20 cellular contexts compared by ENCODE assay signal in genomic region chr3:32203854-32204253, GRCh38. TPM values are rescaled to one million over a fixed set of nuclear protein-coding genes. Genes with fewer than 3 reads are reported as not detected.
DNase-seq lines count a peak whose midpoint lies in the region; ATAC-seq, FAIRE-seq and TF ChIP-seq lines count a peak whose summit lies in the region.
"Had no signal": no experiment of that assay in that cellular context is flagged by ENCODE, and none has a peak within 500 bp of the region (broad histone marks: within the 10 kb centered on the region; RNA-seq: fewer than 3 reads in every experiment).

No MANE protein-coding gene starts in this region.

- H3K27me3 ChIP-seq in HCT116 (ENCODE audit: insufficient read depth, low read length) = no peaks in the 10 kb centered on the region; the same call in 1 of the 2 replicates
- H3K27me3 ChIP-seq in endothelial cell of umbilical vein (ENCODE audit: control insufficient read depth in 2 of 2, insufficient read depth in 2 of 2, low read length in 2 of 2) = no peaks in the 10 kb centered on the region
- no peaks in the 10 kb centered on the region for H3K27me3 ChIP-seq in Caco-2 (replicated peaks; ENCODE audit: control insufficient read depth, insufficient read depth, low read length)
- no peaks in the 10 kb centered on the region for H3K27me3 ChIP-seq in MM.1S (replicated peaks; ENCODE audit: insufficient read depth, low read length)
- H3K27me3 ChIP-seq: BLaER1, SJSA1 had no signal

- no peak overlapping the region for H3K27ac ChIP-seq in HCT116 (ENCODE audit: low read depth, low read length)
- H3K27ac ChIP-seq in RWPE1 = no peak overlapping the region
- H3K27ac ChIP-seq in endothelial cell of umbilical vein (ENCODE audit: insufficient read depth, low read depth, low read length) = no peak overlapping the region
- no peak overlapping the region for H3K27ac ChIP-seq in MM.1S (ENCODE audit: low read length)
- H3K27ac ChIP-seq: BLaER1, SJSA1 had no signal

- no peak for TF ChIP-seq RAD21 in HCT116 (IDR thresholded peaks at IDR 0.05; ENCODE audit: low read depth)

- H3K9me2 ChIP-seq in HCT116 (ENCODE audit: insufficient read depth) (no peaks in the 10 kb centered on the region), MM.1S (replicated peaks; ENCODE audit: insufficient read depth, low read length) (no peaks in the 10 kb centered on the region)

- H4K20me1 ChIP-seq in HCT116 (ENCODE audit: insufficient read depth) (no peaks in the 10 kb centered on the region), endothelial cell of umbilical vein (replicated peaks; ENCODE audit: control insufficient read depth, extremely low read depth, insufficient read depth, low read length) (no peaks in the 10 kb centered on the region), MM.1S (ENCODE audit: insufficient read depth, low read length) (no peaks in the 10 kb centered on the region)
- H4K20me1 ChIP-seq: BLaER1 had no signal

- H3K9ac ChIP-seq in HCT116 (ENCODE audit: low read length) = no peak overlapping the region
- no peak overlapping the region for H3K9ac ChIP-seq in endothelial cell of umbilical vein (replicated peaks; ENCODE audit: extremely low read depth, insufficient read depth, low read length)
- no peak overlapping the region for H3K9ac ChIP-seq in MM.1S (ENCODE audit: low read length)
- H3K9ac ChIP-seq: BLaER1 had no signal

- no peak for FAIRE-seq in endothelial cell of umbilical vein (lab: Jason Lieb, UNC)

- RAD21 ChIA-PET in HCT116 (lab: Charles Lee; ENCODE audit: low non-redundant PET in 1 of 2, low total read pairs in 2 of 2, uncharacterized antibody in 2 of 2, unreplicated experiment in 2 of 2) = no interaction called here

- H3K9me3 ChIP-seq in HCT116 (ENCODE audit: control insufficient read depth in 1 of 2, insufficient read depth in 1 of 2, low read depth in 1 of 2, low read length in 2 of 2) (no peaks in the 10 kb centered on the region), endothelial cell of umbilical vein (replicated peaks; ENCODE audit: control insufficient read depth, insufficient read depth, low read length) (no peaks in the 10 kb centered on the region), Caco-2 (no peaks in the 10 kb centered on the region), MM.1S (replicated peaks; ENCODE audit: insufficient read depth, low read length) (no peaks in the 10 kb centered on the region)
- H3K9me3 ChIP-seq: BLaER1, SJSA1 had no signal

- H3F3A ChIP-seq in MM.1S (ENCODE audit: insufficient read depth, low read length) = no peaks in the 10 kb centered on the region

- H3K9me1 ChIP-seq in endothelial cell of umbilical vein (replicated peaks; ENCODE audit: control insufficient read depth, extremely low read depth, insufficient read depth, low read length) = no peaks in the 10 kb centered on the region

- no peaks in the 10 kb centered on the region for H3K27me3 Mint-ChIP-seq in Caco-2 (ENCODE audit: insufficient read depth, unreplicated experiment)
- H3K27me3 Mint-ChIP-seq: brain; stimulated activated naive B cell treated with anti-CD40 and anti-IgM and Interleukin-4, amounts not matched to agents 10 μg/mL and 1 μg/mL and 100 μg/mL, for 72 hours had no signal

- H2AFZ ChIP-seq in HCT116 (ENCODE audit: low read depth, low read length, poor library complexity, severe bottlenecking) (no peak overlapping the region), endothelial cell of umbilical vein (ENCODE audit: low read depth, low read length) (no peak overlapping the region), MM.1S (ENCODE audit: low read length) (no peak overlapping the region)

- CTCF ChIA-PET in HCT116 (lab: Charles Lee) (no interaction called here), RWPE1 (lab: Yijun Ruan, JAX) (no interaction called here), endothelial cell of umbilical vein (lab: Charles Lee) (no interaction called here), Caco-2 (lab: Charles Lee) (no interaction called here)

- intact Hi-C loops in HCT116 (cut with micrococcal nuclease) (no loop called here), endothelial cell of umbilical vein (cut with micrococcal nuclease) (no loop called here), Caco-2 (cut with micrococcal nuclease; ENCODE audit: unreplicated experiment) (no loop called here)

- H3K9me3 Mint-ChIP-seq in Caco-2 (ENCODE audit: unreplicated experiment) = no peaks in the 10 kb centered on the region
- H3K9me3 Mint-ChIP-seq: brain; naive B cell; stimulated activated naive B cell treated with anti-CD40 and anti-IgM and Interleukin-4, amounts not matched to agents 10 μg/mL and 1 μg/mL and 100 μg/mL, for 72 hours had no signal

- POLR2A ChIA-PET in HCT116 (lab: Charles Lee) = no interaction called here
- POLR2A ChIA-PET in RWPE1 (lab: Yijun Ruan, JAX; ENCODE audit: low non-redundant PET) = no interaction called here
- POLR2A ChIA-PET in endothelial cell of umbilical vein (lab: Charles Lee) = no interaction called here
- POLR2A ChIA-PET in Caco-2 (lab: Charles Lee) = no interaction called here

- H3K36me3 Mint-ChIP-seq in Caco-2 (ENCODE audit: insufficient read depth, unreplicated experiment) = no peaks in the 10 kb centered on the region
- H3K36me3 Mint-ChIP-seq: brain; naive B cell; stimulated activated naive B cell treated with anti-CD40 and anti-IgM and Interleukin-4, amounts not matched to agents 10 μg/mL and 1 μg/mL and 100 μg/mL, for 72 hours had no signal

- H3K36me3 ChIP-seq in HCT116 (ENCODE audit: control insufficient read depth in 1 of 2, insufficient read depth in 2 of 2, low read length in 2 of 2) = no peaks in the 10 kb centered on the region
- H3K36me3 ChIP-seq in endothelial cell of umbilical vein (ENCODE audit: control insufficient read depth in 2 of 2, extremely low read depth in 1 of 2, insufficient read depth in 2 of 2, low read length in 2 of 2) = no peaks in the 10 kb centered on the region
- no peaks in the 10 kb centered on the region for H3K36me3 ChIP-seq in Caco-2 (ENCODE audit: control insufficient read depth, insufficient read depth, low read length)
- no peaks in the 10 kb centered on the region for H3K36me3 ChIP-seq in MM.1S (replicated peaks; ENCODE audit: insufficient read depth, low read length)
- H3K36me3 ChIP-seq: BLaER1, SJSA1 had no signal

- no peak for DNase-seq in HCT116 (ENCODE audit: low read depth, low spot score)
- peak; percentile 6 for DNase-seq in RWPE1 (ENCODE audit: low spot score)
- DNase-seq in endothelial cell of umbilical vein (ENCODE audit: low read depth, low spot score) = peak; percentile 39
- DNase-seq in lung microvascular endothelial cell (ENCODE audit: low read depth in 2 of 2) = peak; percentile 15 to 52
- no peak for DNase-seq in Caco-2
- DNase-seq in stimulated activated CD4-positive, alpha-beta T cell treated with anti-CD3 and anti-CD28 coated beads, Interleukin-2, amount 100 ng/mL, for 24 hours = no peak
- DNase-seq in MM.1S = no peak
- DNase-seq: activated CD4-positive, alpha-beta T cell treated with anti-CD3 and anti-CD28 coated beads for 48 hours; activated CD8-positive, alpha-beta memory T cell treated with anti-CD3 and anti-CD28 coated beads, Interleukin-2, amount 50 U/mL, for 48 hours; DMS153; foreskin melanocyte; naive B cell; NCI-H1105; posterior cingulate gyrus; stimulated activated naive B cell treated with anti-CD40 and anti-IgM and Interleukin-4, amounts not matched to agents 10 μg/mL and 1 μg/mL and 100 μg/mL, for 72 hours; T1000 had no signal

- no peak overlapping the region for H3K4me3 Mint-ChIP-seq in Caco-2 (ENCODE audit: unreplicated experiment)
- H3K4me3 Mint-ChIP-seq: brain; naive B cell; stimulated activated naive B cell treated with anti-CD40 and anti-IgM and Interleukin-4, amounts not matched to agents 10 μg/mL and 1 μg/mL and 100 μg/mL, for 72 hours had no signal

- TF ChIP-seq CTCF in HCT116 (IDR thresholded peaks at IDR 0.05 in 2 of 3, conservative IDR thresholded peaks at IDR 0.05 in 1 of 3; ENCODE audit: borderline replicate concordance in 1 of 3, insufficient read depth in 1 of 3, low read depth in 2 of 3, low read length in 2 of 3) (no peak), RWPE1 (conservative IDR thresholded peaks at IDR 0.05; ENCODE audit: low read depth) (no peak), endothelial cell of umbilical vein (IDR thresholded peaks at IDR 0.05; ENCODE audit: extremely low read depth in 1 of 2, insufficient read depth in 1 of 2, low read depth in 1 of 2, low read length in 2 of 2) (no peak), Caco-2 (IDR thresholded peaks at IDR 0.05; ENCODE audit: insufficient read depth in 1 of 2, low read depth in 1 of 2, low read length in 1 of 2, severe bottlenecking in 1 of 2, unreplicated experiment in 1 of 2) (no peak), MM.1S (IDR thresholded peaks at IDR 0.05; ENCODE audit: low read length) (no peak)

- TF ChIP-seq POLR2A in HCT116 (IDR thresholded peaks at IDR 0.05; ENCODE audit: borderline replicate concordance, extremely low read depth, insufficient read depth, insufficient read length) = no peak
- TF ChIP-seq POLR2A in endothelial cell of umbilical vein (IDR thresholded peaks at IDR 0.05; ENCODE audit: low read depth, low read length) = no peak

- H3K4me3 ChIP-seq in HCT116 (replicated peaks in 1 of 2; ENCODE audit: low read depth in 1 of 2, low read length in 2 of 2) (no peak overlapping the region), endothelial cell of umbilical vein (replicated peaks in 1 of 3; ENCODE audit: insufficient read depth in 1 of 3, low read depth in 1 of 3, low read length in 3 of 3) (no peak overlapping the region), Caco-2 (ENCODE audit: low read depth, low read length) (no peak overlapping the region), MM.1S (ENCODE audit: low read length) (no peak overlapping the region)
- H3K4me3 ChIP-seq: BLaER1, SJSA1 had no signal

- H3K4me1 Mint-ChIP-seq in Caco-2 (ENCODE audit: low read depth, unreplicated experiment) = peaks cover 10% of the 10 kb centered on the region
- H3K4me1 Mint-ChIP-seq: brain, naive B cell had no signal

- BruUV-seq in HCT116 (replicated peaks; lab: Mats Ljungman, UMichigan) (no TSS peak), endothelial cell of umbilical vein (replicated peaks; lab: Mats Ljungman, UMichigan) (no TSS peak), Caco-2 (replicated peaks; lab: Mats Ljungman, UMichigan) (no TSS peak)

- H3K27ac Mint-ChIP-seq in Caco-2 (ENCODE audit: unreplicated experiment) = no peak overlapping the region
- H3K27ac Mint-ChIP-seq: brain; naive B cell; stimulated activated naive B cell treated with anti-CD40 and anti-IgM and Interleukin-4, amounts not matched to agents 10 μg/mL and 1 μg/mL and 100 μg/mL, for 72 hours had no signal

- peak; percentile 62; the same call in 1 of the 2 replicates for ATAC-seq in HCT116
- ATAC-seq in GM19351 (IDR thresholded peaks at IDR 0.05; ENCODE audit: unreplicated experiment) = no peak
- ATAC-seq: stimulated activated naive B cell treated with anti-CD40 and anti-IgM and Interleukin-4, amounts not matched to agents 10 μg/mL and 1 μg/mL and 100 μg/mL, for 72 hours had no signal

- no peak overlapping the region for H3K4me2 ChIP-seq in HCT116 (ENCODE audit: low read length)
- H3K4me2 ChIP-seq in endothelial cell of umbilical vein (ENCODE audit: insufficient read depth, low read length) = no peak overlapping the region
- H3K4me2 ChIP-seq in MM.1S (ENCODE audit: low read depth, low read length) = no peak overlapping the region
- H3K4me2 ChIP-seq: BLaER1 had no signal

- H3K4me1 ChIP-seq in HCT116 (ENCODE audit: control insufficient read depth in 1 of 2, insufficient read depth in 2 of 2, low read length in 2 of 2) (peaks cover 7 to 8% of the 10 kb centered on the region in 2 experiments; a peak in 3 of 4 replicates), endothelial cell of umbilical vein (ENCODE audit: control insufficient read depth, extremely low read depth, insufficient read depth, low read length) (peaks cover 15% of the 10 kb centered on the region), Caco-2 (peaks cover 14% of the 10 kb centered on the region), MM.1S (ENCODE audit: low read length) (no peaks in the 10 kb centered on the region)
- H3K4me1 ChIP-seq: SJSA1 had no signal

- dilution Hi-C loops in endothelial cell of umbilical vein (cut with MboI; ENCODE audit: extremely low pct_ligation_motif_present, low sequenced_read_pairs) = no loop called here

- no peaks in the 10 kb centered on the region for H3K79me2 ChIP-seq in HCT116 (ENCODE audit: insufficient read depth, low read length)
- no peaks in the 10 kb centered on the region for H3K79me2 ChIP-seq in endothelial cell of umbilical vein (ENCODE audit: control insufficient read depth, insufficient read depth, low read length)
- H3K79me2 ChIP-seq in MM.1S (ENCODE audit: low read length) = no peaks in the 10 kb centered on the region

RNA-seq across cellular contexts. Expression of gene CMTM8, which starts 34.6 kb away (rescaled TPM):
- total RNA-seq in HCT116 (2021; ENCODE audit: unreplicated experiment) (19.4 TPM), endothelial cell of umbilical vein (7.3 and 8.1 TPM in 2 replicates), lung microvascular endothelial cell (1.6 and 2.2 TPM in 2 replicates), Caco-2 (2022) (28.2 and 28.5 TPM in 2 replicates)
- polyA plus RNA-seq in HCT116 (2012) = 14.5 and 17.1 TPM in 2 replicates
- 11.8 and 11.9 TPM in 2 replicates for polyA plus RNA-seq in endothelial cell of umbilical vein
- 5.4 and 5.8 TPM in 2 replicates for polyA plus RNA-seq in endothelial cell of umbilical vein (2011; cell fraction: cytosol; rRNA removed)
- 4.3 and 4.5 TPM in 2 replicates for polyA plus RNA-seq in endothelial cell of umbilical vein (2011; cell fraction: nucleus; rRNA removed)
- polyA plus RNA-seq in endothelial cell of umbilical vein (2012) = 4.5 and 5.3 TPM in 2 replicates
- polyA minus RNA-seq in endothelial cell of umbilical vein = 4.0 and 4.8 TPM in 2 replicates
- not detected for polyA minus RNA-seq in endothelial cell of umbilical vein (2011; cell fraction: cytosol; rRNA and poly(A)+ RNA removed)
- 2.4 and 2.5 TPM in 2 replicates for polyA minus RNA-seq in endothelial cell of umbilical vein (2011; cell fraction: nucleus; rRNA and poly(A)+ RNA removed)
- total RNA-seq: SJSA1 had no signal

Comparison
In these comparisons a context has a peak if more than half of its experiments do, and no peak if none do; other contexts are left out.
1. DNase-seq: peak in RWPE1 (single experiment), endothelial cell of umbilical vein (single experiment) and lung microvascular endothelial cell (2 of 2); none in HCT116 (single experiment), Caco-2 (0 of 2), stimulated activated CD4-positive, alpha-beta T cell treated with anti-CD3 and anti-CD28 coated beads, Interleukin-2, amount 100 ng/mL, for 24 hours (0 of 2) and MM.1S (single experiment).